14 cellular contexts compared by ENCODE assay signal in genomic region chr17:2008332-2009126, GRCh38. TPM values are rescaled to one million over a fixed set of nuclear protein-coding genes. Genes with fewer than 3 reads are reported as not detected.
A peak's percentile ranks its signal among the peaks of the same experiment; 100 is the strongest.
DNase-seq lines count a peak whose midpoint lies in the region; ATAC-seq and TF ChIP-seq lines count a peak whose summit lies in the region.
"Had no signal": no experiment of that assay in that cellular context is flagged by ENCODE, and none has a peak within 500 bp of the region (broad histone marks: within the 10 kb centered on the region; RNA-seq: fewer than 3 reads in every experiment).

No MANE protein-coding gene starts in this region.

- H3K36me3 Mint-ChIP-seq in H9 (ENCODE audit: insufficient read depth in 1 of 3, low read depth in 3 of 3) = no peaks in the 10 kb centered on the region
- H3K36me3 Mint-ChIP-seq: CD8-positive, alpha-beta memory T cell had no signal

- DNase-seq in H9 (no peak), PC-3 (peak; percentile 41), hepatocyte (ENCODE audit: low spot score) (peak; percentile 56), superior temporal gyrus (ENCODE audit: extremely low spot score) (peak; percentile 11), thyroid gland (no peak), AG08395 (ENCODE audit: low spot score) (no peak), KG1 (lab: John Stamatoyannopoulos, UW) (no peak)
- DNase-seq: CD8-positive, alpha-beta memory T cell; DMS 273 treated with DMSO at 0.1 percent for 48 hours; NCI-H1092; NCI-H345; NCI-H526 treated with DMSO at 0.1 percent for 48 hours; SHP77 had no signal

- H3K4me3 Mint-ChIP-seq in H9 = no peak overlapping the region
- H3K4me3 Mint-ChIP-seq: CD8-positive, alpha-beta memory T cell had no signal

- H3K4me1 Mint-ChIP-seq in H9 = peaks cover 14 to 15% of the 10 kb centered on the region in 2 experiments
- H3K4me1 Mint-ChIP-seq: CD8-positive, alpha-beta memory T cell had no signal

- no peak for TF ChIP-seq CTCF in H9 (conservative IDR thresholded peaks at IDR 0.05)
- no peak for TF ChIP-seq CTCF in PC-3 (conservative IDR thresholded peaks at IDR 0.05; ENCODE audit: low read depth, low read length)
- TF ChIP-seq CTCF in hepatocyte (IDR thresholded peaks at IDR 0.05; ENCODE audit: poor library complexity) = no peak
- TF ChIP-seq CTCF in thyroid gland (IDR thresholded peaks at IDR 0.05) = no peak

- H4K20me1 ChIP-seq in H9 (ENCODE audit: control insufficient read depth, insufficient read depth, insufficient read length) = no peaks in the 10 kb centered on the region
- no peaks in the 10 kb centered on the region for H4K20me1 ChIP-seq in PC-3 (ENCODE audit: low read length)
- no peaks in the 10 kb centered on the region for H4K20me1 ChIP-seq in hepatocyte (ENCODE audit: insufficient read depth, poor library complexity, severe bottlenecking)

- ATAC-seq in PC-3 = peak; percentile 16; the same call in 1 of the 2 replicates
- ATAC-seq: SK-N-SH treated with all-trans-retinoic acid at 6 μM for 48 hours had no signal

- H3K27me3 ChIP-seq in H9 (ENCODE audit: insufficient read depth, low read length) (no peaks in the 10 kb centered on the region; the same call in 1 of the 2 replicates), PC-3 (ENCODE audit: low read length) (no peaks in the 10 kb centered on the region), hepatocyte (no peaks in the 10 kb centered on the region), thyroid gland (no peaks in the 10 kb centered on the region)

- H3K9me2 ChIP-seq in PC-3 (replicated peaks; ENCODE audit: low read length) = no peaks in the 10 kb centered on the region
- no peaks in the 10 kb centered on the region for H3K9me2 ChIP-seq in hepatocyte (replicated peaks; ENCODE audit: insufficient read depth)

- no TSS peak for BruUV-seq in PC-3 (replicated peaks; lab: Mats Ljungman, UMichigan)

- CTCF ChIA-PET in PC-3 (lab: Charles Lee) = no interaction called here

- H2BK12ac ChIP-seq in H9 (ENCODE audit: insufficient read length, low read depth, low read length) = no peak overlapping the region

- TF ChIP-seq POLR2A in thyroid gland (IDR thresholded peaks at IDR 0.05) = no peak

- H2BK20ac ChIP-seq in H9 (ENCODE audit: low read depth, low read length, poor library complexity, severe bottlenecking) = no peak overlapping the region

- WGBS in H9 (ENCODE audit: extremely low coverage, insufficient read length, low lambda C conversion rate) = no CpG with 5 or more reads among the region's 15 CpGs
- WGBS in hepatocyte (ENCODE audit: low lambda C conversion rate, missing lambda C conversion rate) = 82% methylated on average over 15 of the region's 15 CpGs
- WGBS in thyroid gland, 2 donors = 89 to 90% methylated on average over 15 of the region's 15 CpGs

- H3K27ac Mint-ChIP-seq in H9 = no peak overlapping the region
- H3K27ac Mint-ChIP-seq: CD8-positive, alpha-beta memory T cell had no signal

- intact Hi-C loops in PC-3 (cut with micrococcal nuclease) (no loop called here), thyroid gland (cut with DNase I) (no loop called here)

- H3K4me3 ChIP-seq in PC-3 (ENCODE audit: low read length) = no peak overlapping the region
- H3K4me3 ChIP-seq in hepatocyte = no peak overlapping the region
- no peak overlapping the region for H3K4me3 ChIP-seq in thyroid gland (replicated peaks in 1 of 3)

- H3K9me3 ChIP-seq in H9 (ENCODE audit: control insufficient read depth, low read depth, low read length) (no peaks in the 10 kb centered on the region), PC-3 (ENCODE audit: low read length) (no peaks in the 10 kb centered on the region), hepatocyte (ENCODE audit: low read depth) (no peaks in the 10 kb centered on the region), thyroid gland (no peaks in the 10 kb centered on the region)

- H3F3A ChIP-seq in PC-3 (ENCODE audit: low read length, unreplicated experiment) = no peaks in the 10 kb centered on the region

- H2BK15ac ChIP-seq in H9 (ENCODE audit: low read depth, low read length) = no peak overlapping the region

- H2AFZ ChIP-seq in H9 (ENCODE audit: low read length) (no peak overlapping the region), PC-3 (ENCODE audit: low read length) (no peak overlapping the region), hepatocyte (no peak overlapping the region)

- H3K36me3 ChIP-seq in PC-3 (ENCODE audit: low read depth, low read length) (no peaks in the 10 kb centered on the region), hepatocyte (replicated peaks; ENCODE audit: insufficient read depth, low read depth) (no peaks in the 10 kb centered on the region), thyroid gland (no peaks in the 10 kb centered on the region)

- no peak overlapping the region for H3K4ac ChIP-seq in H9 (ENCODE audit: low read depth, low read length)

- H3K4me2 ChIP-seq in H9 (ENCODE audit: insufficient read depth, insufficient read length, low read length) = no peak overlapping the region
- H3K4me2 ChIP-seq in PC-3 (ENCODE audit: low read length) = no peak overlapping the region
- H3K4me2 ChIP-seq in hepatocyte = no peak overlapping the region

- no peak overlapping the region for H3T11ph ChIP-seq in H9 (ENCODE audit: low read length)

- peak overlapping the region; percentile 91 for H4K5ac ChIP-seq in H9 (ENCODE audit: insufficient read length, low read depth, low read length)

- H2BK5ac ChIP-seq in H9 (ENCODE audit: insufficient read length, low read length) = no peak overlapping the region

- no peaks in the 10 kb centered on the region; a peak in 1 of 5 replicates for H3K9me3 Mint-ChIP-seq in H9
- H3K9me3 Mint-ChIP-seq: CD8-positive, alpha-beta memory T cell had no signal

- H3K79me2 ChIP-seq in H9 (ENCODE audit: insufficient read depth, low read length) (no peaks in the 10 kb centered on the region), PC-3 (ENCODE audit: low read length) (0 out of 2 replicates have a peak, but pooled peaks cover 9% of the 10 kb centered on the region), hepatocyte (no peaks in the 10 kb centered on the region)

- H2BK120ac ChIP-seq in H9 (ENCODE audit: low read depth, low read length, poor library complexity, severe bottlenecking) = no peak overlapping the region

- H3K18ac ChIP-seq in H9 (ENCODE audit: insufficient read length, low read depth, low read length) = no peak overlapping the region

- no peak overlapping the region for H3K14ac ChIP-seq in H9 (ENCODE audit: insufficient read depth, low read length)

- H2AK5ac ChIP-seq in H9 (ENCODE audit: insufficient read length, low read length) = no peak overlapping the region

- H3K56ac ChIP-seq in H9 (ENCODE audit: insufficient read length, low read depth, low read length) = no peak overlapping the region

- H4K91ac ChIP-seq in H9 (ENCODE audit: insufficient read length, low read depth, low read length) = no peak overlapping the region

- no peaks in the 10 kb centered on the region for H3K79me1 ChIP-seq in H9 (ENCODE audit: insufficient read depth, low read depth, low read length, poor library complexity, severe bottlenecking)

- no peak overlapping the region for H3K9ac ChIP-seq in H9 (ENCODE audit: extremely low read depth, insufficient read length, low read length)
- H3K9ac ChIP-seq in PC-3 (ENCODE audit: low read length) = no peak overlapping the region

- H3K27ac ChIP-seq in H9 (ENCODE audit: insufficient read length, low read depth, low read length) (no peak overlapping the region), PC-3 (ENCODE audit: low read length) (no peak overlapping the region), hepatocyte (no peak overlapping the region), thyroid gland (no peak overlapping the region)

- no peak overlapping the region for H3K23ac ChIP-seq in H9 (ENCODE audit: insufficient read length, low read depth, low read length)

- H3K4me1 ChIP-seq in H9 (ENCODE audit: insufficient read depth, low read length) = no peaks in the 10 kb centered on the region; the same call in 1 of the 2 replicates
- peaks cover 26% of the 10 kb centered on the region for H3K4me1 ChIP-seq in PC-3 (ENCODE audit: insufficient read depth, low read length)
- H3K4me1 ChIP-seq in hepatocyte (ENCODE audit: insufficient read depth) = peaks cover 9% of the 10 kb centered on the region
- peaks cover 8 to 20% of the 10 kb centered on the region in 2 donors for H3K4me1 ChIP-seq in thyroid gland

- H3K23me2 ChIP-seq in H9 (ENCODE audit: insufficient read length, low read depth, low read length, poor library complexity, severe bottlenecking) = no peaks in the 10 kb centered on the region

- POLR2A ChIA-PET in PC-3 (lab: Charles Lee; ENCODE audit: unreplicated experiment) = no interaction called here

- no peak overlapping the region for H4K8ac ChIP-seq in H9 (replicated peaks; ENCODE audit: insufficient read length, low read depth, low read length)

- H3K27me3 Mint-ChIP-seq in H9 (ENCODE audit: low read depth) = peaks cover 48% of the 10 kb centered on the region

RNA-seq across cellular contexts. Expression of gene RTN4RL1, which starts 16.6 kb away (rescaled TPM):
- total RNA-seq in H9 (2021) = 0.18 and 0.22 TPM in 2 replicates
- total RNA-seq in PC-3 (2014; rRNA removed) = 6.9 and 7.9 TPM in 2 replicates
- 0.48 and 1.4 TPM in 2 replicates for total RNA-seq in hepatocyte
- polyA plus RNA-seq in hepatocyte = 0.53 and 0.97 TPM in 2 replicates
- total RNA-seq in thyroid gland = 1 to 10 TPM; 1.6 to 4.9 (median 2.5) TPM

RNA-seq across cellular contexts. Expression of gene DPH1, which starts 21.4 kb away (rescaled TPM):
- 27.5 and 31.3 TPM in 2 replicates for total RNA-seq in H9 (2021)
- 47.9 and 57.4 TPM in 2 replicates for total RNA-seq in PC-3 (2014; rRNA removed)
- total RNA-seq in hepatocyte = 26.2 and 27.8 TPM in 2 replicates
- polyA plus RNA-seq in hepatocyte = 45.2 and 49.0 TPM in 2 replicates
- 10 to 100 TPM; 41.6 to 61.1 (median 49.3) TPM for total RNA-seq in thyroid gland

RNA-seq across cellular contexts. Expression of gene OVCA2, which starts 33.3 kb away (rescaled TPM):
- 24.2 and 24.6 TPM in 2 replicates for total RNA-seq in H9 (2021)
- 45.7 and 58.6 TPM in 2 replicates for total RNA-seq in PC-3 (2014; rRNA removed)
- 49.2 and 56.4 TPM in 2 replicates for total RNA-seq in hepatocyte
- polyA plus RNA-seq in hepatocyte = 72.5 and 72.7 TPM in 2 replicates
- 10 to 100 TPM; 37.6 to 54.1 (median 47.3) TPM for total RNA-seq in thyroid gland

RNA-seq across cellular contexts. Expression of gene HIC1, which starts 46.4 kb away (rescaled TPM):
- total RNA-seq in H9 (2021) (1.8 and 2.7 TPM in 2 replicates), PC-3 (2014; rRNA removed) (2.0 and 4.4 TPM in 2 replicates), hepatocyte (8.8 and 9.4 TPM in 2 replicates), thyroid gland (10 to 100 TPM; 13.3 to 23.2 (median 18.3) TPM)
- 8.2 and 10.2 TPM in 2 replicates for polyA plus RNA-seq in hepatocyte

Comparison
In these comparisons a context has a peak if more than half of its experiments do, and no peak if none do; other contexts are left out.
1. DNase-seq: peak in PC-3 (single experiment), hepatocyte (single experiment) and superior temporal gyrus (single experiment); none in H9 (single experiment), thyroid gland (0 of 2), AG08395 (single experiment) and KG1 (single experiment).